ENCODE assay signal across 23 cellular contexts in genomic region chr4:100187781-100188180, GRCh38. TPM values are rescaled to one million over a fixed set of nuclear protein-coding genes. Genes with fewer than 3 reads are reported as not detected.
"Had no signal": no experiment of that assay in that cellular context is flagged by ENCODE, and none has a peak within 500 bp of the region (broad histone marks: within the 10 kb centered on the region; RNA-seq: fewer than 3 reads in every experiment).

No MANE protein-coding gene starts in this region.

- H3K27ac Mint-ChIP-seq: naive thymus-derived CD8-positive, alpha-beta T cell; progenitor cell of endocrine pancreas had no signal

- H3K27me3 ChIP-seq: foreskin keratinocyte, pancreas, right lobe of liver had no signal

- H3K4me3 Mint-ChIP-seq: naive thymus-derived CD8-positive, alpha-beta T cell had no signal

- H3K9me3 ChIP-seq: esophagus squamous epithelium, heart left ventricle, pancreas, right lobe of liver, spleen, stomach, thoracic aorta, transverse colon had no signal

- H3K27ac ChIP-seq: epithelial cell of prostate, esophagus squamous epithelium, foreskin keratinocyte, heart left ventricle, pancreas, right lobe of liver, spleen, stomach, thoracic aorta, transverse colon had no signal

- ATAC-seq: foreskin keratinocyte; heart left ventricle; left colon; left ventricle myocardium superior; naive thymus-derived CD8-positive, alpha-beta T cell; pancreas; right lobe of liver had no signal

- H3K36me3 Mint-ChIP-seq: naive thymus-derived CD8-positive, alpha-beta T cell had no signal

- H3K9me3 Mint-ChIP-seq: naive thymus-derived CD8-positive, alpha-beta T cell had no signal

- H3K36me3 ChIP-seq: esophagus squamous epithelium, heart left ventricle, pancreas, right lobe of liver, spleen, stomach, thoracic aorta, transverse colon had no signal

- H3K4me3 ChIP-seq: esophagus squamous epithelium, lung, pancreas, right lobe of liver, spleen, stomach, thoracic aorta, transverse colon had no signal

- DNase-seq: effector memory CD4-positive, alpha-beta T cell; esophagus squamous epithelium; foreskin keratinocyte; heart left ventricle; hippocampal formation; left colon; left ventricle myocardium superior; mesendoderm; naive thymus-derived CD8-positive, alpha-beta T cell; occipital lobe; pancreas; right lobe of liver; spleen; stimulated activated CD4-positive, alpha-beta T cell treated with anti-CD3 and anti-CD28 coated beads, Interleukin-15, amount 100 ng/mL, for 24 hours; stimulated activated CD4-positive, alpha-beta T cell treated with anti-CD3 and anti-CD28 coated beads, Interleukin-1b, Interleukin-23, amount 100 ng/mL, for 48 hours; stimulated activated naive CD4-positive, alpha-beta T cell; stomach; substantia nigra; transverse colon had no signal

RNA-seq across cellular contexts. Expression of gene DDIT4L, which starts 2.5 kb away (rescaled TPM):
- total RNA-seq: naive thymus-derived CD8-positive, alpha-beta T cell had no signal
